ENCODE assay signal across 8 cellular contexts in the genomic region with DNA sequence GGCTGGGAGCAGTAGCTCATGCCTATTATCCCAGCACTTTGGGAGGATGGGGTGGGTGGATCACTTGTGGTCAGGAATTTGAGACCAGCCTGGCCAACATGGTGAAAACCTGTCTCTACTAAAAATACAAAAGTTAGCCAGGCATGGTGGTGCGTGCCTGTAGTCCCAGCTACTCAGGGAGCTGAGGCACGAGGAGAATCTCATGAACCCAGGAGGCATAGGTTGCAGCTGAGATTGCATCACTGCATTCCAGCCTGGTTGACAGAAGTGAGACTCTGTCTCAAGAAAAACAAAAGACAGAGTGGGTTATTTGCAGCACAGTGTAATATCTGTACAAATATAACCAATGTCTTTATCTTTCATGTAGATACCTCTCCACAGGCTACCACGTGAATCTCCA.
DNase-seq lines count a peak whose midpoint lies in the region; TF ChIP-seq lines count a peak whose summit lies in the region.
"Not testable (repeated sequence)": the region's sequence is repeated elsewhere in the genome, so short reads cannot be mapped to it uniquely, and the experiment has no call there.

No MANE protein-coding gene starts in this region.

- not testable (repeated sequence) for H3K4me3 Mint-ChIP-seq in MCF 10A (ENCODE audit: unreplicated experiment); neural progenitor cell

- POLR2A ChIA-PET in HEK293 (lab: Yijun Ruan, JAX) (interaction anchor here (0.6 kb wide), 1 partner anchor 438 kb away, joined by 4 read pairs; no protein-coding TSS in a partner anchor), MCF 10A (lab: Yijun Ruan, JAX) (interaction anchor here (1.4 to 5.1 kb wide), 4 partner anchors 62 to 606 kb away, joined by 4 to 41 read pairs (median 11); partner anchors contain the start of gene CITED2)

- H3K36me3 ChIP-seq in ACC112 (ENCODE audit: insufficient read depth, low read length); HEK293 (ENCODE audit: control insufficient read depth in 2 of 2, insufficient read depth in 1 of 2, low read length in 2 of 2); SJCRH30; neural progenitor cell; subcutaneous abdominal adipose tissue (ENCODE audit: control insufficient read depth in 5 of 5, insufficient read depth in 5 of 5, low read length in 5 of 5): not testable (repeated sequence)

- H3K4me3 ChIP-seq in ACC112 (ENCODE audit: low read depth, low read length); HEK293 (ENCODE audit: low read depth, low read length); SJCRH30; fibroblast of mammary gland (ENCODE audit: control insufficient read depth, low read depth, low read length); neural progenitor cell; subcutaneous abdominal adipose tissue (ENCODE audit: low read depth in 1 of 5, low read length in 5 of 5): not testable (repeated sequence)

- H3K9me3 Mint-ChIP-seq in MCF 10A (ENCODE audit: unreplicated experiment): not testable (repeated sequence)
- H3K9me3 Mint-ChIP-seq in neural progenitor cell: peaks cover 11% of the 10 kb centered on the region

- H3K27me3 ChIP-seq in ACC112 (ENCODE audit: insufficient read depth, low read length); SJCRH30; neural progenitor cell; subcutaneous abdominal adipose tissue (ENCODE audit: control insufficient read depth in 5 of 5, insufficient read depth in 4 of 5, low read length in 5 of 5): not testable (repeated sequence)

- H3K4me1 ChIP-seq in ACC112 (ENCODE audit: control insufficient read depth, insufficient read depth, low read length, unreplicated experiment) (peaks cover 73% of the 10 kb centered on the region), HEK293 (ENCODE audit: control insufficient read depth, insufficient read depth, low read length) (peaks cover 18% of the 10 kb centered on the region), SJCRH30 (peaks cover 64% of the 10 kb centered on the region), neural progenitor cell (peaks cover 46% of the 10 kb centered on the region), subcutaneous abdominal adipose tissue (ENCODE audit: control insufficient read depth in 5 of 5, insufficient read depth in 5 of 5, low read length in 5 of 5) (peaks cover 3 to 33% (median 24%) of the 10 kb centered on the region in 5 donors)

- not testable (repeated sequence) for H3K9me3 ChIP-seq in HEK293 (ENCODE audit: control insufficient read depth, insufficient read depth, low read depth, low read length); SJCRH30 (replicated peaks); neural progenitor cell (ENCODE audit: low read depth); subcutaneous abdominal adipose tissue (ENCODE audit: control insufficient read depth in 5 of 5, low read length in 5 of 5)

- BruUV-seq in MCF 10A (replicated peaks; lab: Mats Ljungman, UMichigan): not testable (repeated sequence)

- not testable (repeated sequence) for TF ChIP-seq CTCF in HEK293 (tag by site-specific recombination; IDR thresholded peaks at IDR 0.05); MCF 10A (IDR thresholded peaks at IDR 0.05; ENCODE audit: unreplicated experiment); fibroblast of mammary gland (conservative IDR thresholded peaks at IDR 0.05; ENCODE audit: control insufficient read depth, insufficient read depth, low read depth, low read length); neural progenitor cell (IDR thresholded peaks at IDR 0.05)

- intact Hi-C loops in MCF 10A (cut with micrococcal nuclease): loop anchor here (5.0 kb wide), 1 partner anchor 62 kb away; no protein-coding TSS in a partner anchor

- not testable (repeated sequence) for H3K4me2 ChIP-seq in neural progenitor cell

- H3K4me1 Mint-ChIP-seq in MCF 10A (ENCODE audit: insufficient read depth, unreplicated experiment): peaks cover 70% of the 10 kb centered on the region
- peaks cover 61% of the 10 kb centered on the region for H3K4me1 Mint-ChIP-seq in neural progenitor cell

- not testable (repeated sequence) for H3K9ac ChIP-seq in neural progenitor cell; subcutaneous abdominal adipose tissue (ENCODE audit: low read length in 5 of 5)

- CTCF ChIA-PET in HEK293 (lab: Yijun Ruan, JAX): interaction anchor here (0.6 to 1.9 kb wide), 7 partner anchors 8 to 1872 kb away, joined by 3 to 4 read pairs (median 3); no protein-coding TSS in a partner anchor
- CTCF ChIA-PET in MCF 10A (lab: Yijun Ruan, JAX): interaction anchor here (0.5 to 1.0 kb wide), 6 partner anchors 18 to 99 kb away, joined by 3 to 6 read pairs (median 3); no protein-coding TSS in a partner anchor

- not testable (repeated sequence) for H4K20me1 ChIP-seq in neural progenitor cell (ENCODE audit: low read depth)

- H3K27ac ChIP-seq in ACC112 (ENCODE audit: low read depth, low read length) (peak overlapping the region; percentile 84), SJCRH30 (peak overlapping the region; percentile 79), subcutaneous abdominal adipose tissue (ENCODE audit: low read depth, low read length) (peak overlapping the region; percentile 24)
- H3K27ac ChIP-seq in HEK293 (ENCODE audit: extremely low read depth, low read depth, low read length); neural progenitor cell: not testable (repeated sequence)

- H3F3A ChIP-seq in neural progenitor cell (ENCODE audit: low read depth): peaks cover 19% of the 10 kb centered on the region

- peak overlapping the region; percentile 98 for H3K27ac Mint-ChIP-seq in MCF 10A (ENCODE audit: low read depth, unreplicated experiment)
- peak overlapping the region; percentile 95 for H3K27ac Mint-ChIP-seq in neural progenitor cell

- not testable (repeated sequence) for H3K27me3 Mint-ChIP-seq in MCF 10A (ENCODE audit: insufficient read depth, unreplicated experiment); neural progenitor cell (ENCODE audit: insufficient read depth, low read depth)

- DNase-seq in SJCRH30 (peak; percentile 47 to 62), MCF 10A (ENCODE audit: unreplicated experiment) (peak; percentile 70), fibroblast of mammary gland (ENCODE audit: low read depth) (peak; percentile 56), islet precursor cell (peak; percentile 78), neural progenitor cell (ENCODE audit: low spot score) (peak; percentile 13)

- not testable (repeated sequence) for H2AFZ ChIP-seq in ACC112 (ENCODE audit: low read length, unreplicated experiment)
- H2AFZ ChIP-seq in neural progenitor cell (replicated peaks): peak overlapping the region; percentile 1

- not testable (repeated sequence) for H3K79me2 ChIP-seq in ACC112 (ENCODE audit: control insufficient read depth, insufficient read depth, low read length, unreplicated experiment); neural progenitor cell (ENCODE audit: low read depth)

- H3K36me3 Mint-ChIP-seq in MCF 10A (ENCODE audit: insufficient read depth, unreplicated experiment); neural progenitor cell: not testable (repeated sequence)

TF ChIP-seq in HEK293, 187 proteins besides CTCF, POLR2A, EP300 and RAD21:
- TF ChIP-seq, protein P1, sequence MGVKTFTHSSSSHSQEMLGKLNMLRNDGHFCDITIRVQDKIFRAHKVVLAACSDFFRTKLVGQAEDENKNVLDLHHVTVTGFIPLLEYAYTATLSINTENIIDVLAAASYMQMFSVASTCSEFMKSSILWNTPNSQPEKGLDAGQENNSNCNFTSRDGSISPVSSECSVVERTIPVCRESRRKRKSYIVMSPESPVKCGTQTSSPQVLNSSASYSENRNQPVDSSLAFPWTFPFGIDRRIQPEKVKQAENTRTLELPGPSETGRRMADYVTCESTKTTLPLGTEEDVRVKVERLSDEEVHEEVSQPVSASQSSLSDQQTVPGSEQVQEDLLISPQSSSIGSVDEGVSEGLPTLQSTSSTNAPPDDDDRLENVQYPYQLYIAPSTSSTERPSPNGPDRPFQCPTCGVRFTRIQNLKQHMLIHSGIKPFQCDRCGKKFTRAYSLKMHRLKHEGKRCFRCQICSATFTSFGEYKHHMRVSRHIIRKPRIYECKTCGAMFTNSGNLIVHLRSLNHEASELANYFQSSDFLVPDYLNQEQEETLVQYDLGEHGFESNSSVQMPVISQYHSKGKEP (tag by site-specific recombination; IDR thresholded peaks at IDR 0.05): 0 out of 2 replicates have a peak, but pooled peaks have one; percentile 23
- TF ChIP-seq ZNF600 (tag by site-specific recombination; IDR thresholded peaks at IDR 0.05) (0 out of 2 replicates have a peak, but pooled peaks have one; percentile 26), ZFHX2 (tag by site-specific recombination; conservative IDR thresholded peaks at IDR 0.05) (peak; percentile 36; the same call in 1 of the 2 replicates)
- TF ChIP-seq, protein P2, sequence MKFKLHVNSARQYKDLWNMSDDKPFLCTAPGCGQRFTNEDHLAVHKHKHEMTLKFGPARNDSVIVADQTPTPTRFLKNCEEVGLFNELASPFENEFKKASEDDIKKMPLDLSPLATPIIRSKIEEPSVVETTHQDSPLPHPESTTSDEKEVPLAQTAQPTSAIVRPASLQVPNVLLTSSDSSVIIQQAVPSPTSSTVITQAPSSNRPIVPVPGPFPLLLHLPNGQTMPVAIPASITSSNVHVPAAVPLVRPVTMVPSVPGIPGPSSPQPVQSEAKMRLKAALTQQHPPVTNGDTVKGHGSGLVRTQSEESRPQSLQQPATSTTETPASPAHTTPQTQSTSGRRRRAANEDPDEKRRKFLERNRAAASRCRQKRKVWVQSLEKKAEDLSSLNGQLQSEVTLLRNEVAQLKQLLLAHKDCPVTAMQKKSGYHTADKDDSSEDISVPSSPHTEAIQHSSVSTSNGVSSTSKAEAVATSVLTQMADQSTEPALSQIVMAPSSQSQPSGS (tag by site-specific recombination; IDR thresholded peaks at IDR 0.05; ENCODE audit: low read depth): 0 out of 2 replicates have a peak, but pooled peaks have one; percentile 9

Comparison
In these comparisons a context has a peak if more than half of its experiments do, and no peak if none do; other contexts are left out.
1. DNase-seq: peak in every context shown above with its lines; median percentile 78 in islet precursor cell; 70 in MCF 10A; 56 in fibroblast of mammary gland; 54 in SJCRH30; 13 in neural progenitor cell.